ENCODE assay signal across 1 cellular context in genomic region chr2:12821656-12822055, GRCh38.
TF ChIP-seq lines count a peak whose summit lies in the region.

No MANE protein-coding gene starts in this region.

TF ChIP-seq in IMR-90, 13 proteins besides CTCF, POLR2A, EP300 and RAD21 (continued from another document):
- no peak for TF ChIP-seq CEBPB (IDR thresholded peaks at IDR 0.05; ENCODE audit: low read depth, low read length)
- no peak for TF ChIP-seq SMC3 (IDR thresholded peaks at IDR 0.05; ENCODE audit: low read depth, low read length)
- TF ChIP-seq FOS (IDR thresholded peaks at IDR 0.05; ENCODE audit: low read depth, low read length): no peak
- no peak for TF ChIP-seq CHD1 (IDR thresholded peaks at IDR 0.05; ENCODE audit: low read depth, low read length)
- TF ChIP-seq MAFK (IDR thresholded peaks at IDR 0.05; ENCODE audit: low read depth, low read length): no peak
- no peak for TF ChIP-seq RCOR1 (IDR thresholded peaks at IDR 0.05; ENCODE audit: insufficient replicate concordance, low read length)
- no peak for TF ChIP-seq BHLHE40 (IDR thresholded peaks at IDR 0.05; ENCODE audit: low read depth, low read length)
- no peak for TF ChIP-seq NFE2L2 (IDR thresholded peaks at IDR 0.05; ENCODE audit: low read depth, low read length)
- TF ChIP-seq MXI1 (IDR thresholded peaks at IDR 0.05; ENCODE audit: borderline replicate concordance, low read depth, low read length): no peak
- no peak for TF ChIP-seq USF2 (IDR thresholded peaks at IDR 0.05; ENCODE audit: low read depth, low read length)
- no peak for TF ChIP-seq MAZ (IDR thresholded peaks at IDR 0.05; ENCODE audit: borderline replicate concordance, low read depth, low read length)
